In genomic region chr4:76108467-76109181, GRCh38 we compare ENCODE assay signal across 11 cellular contexts. TPM values are rescaled to one million over a fixed set of nuclear protein-coding genes. Genes with fewer than 3 reads are reported as not detected.
DNase-seq lines count a peak whose midpoint lies in the region; TF ChIP-seq lines count a peak whose summit lies in the region.
"Had no signal": no experiment of that assay in that cellular context is flagged by ENCODE, and none has a peak within 500 bp of the region (broad histone marks: within the 10 kb centered on the region; RNA-seq: fewer than 3 reads in every experiment).

No MANE protein-coding gene starts in this region.

- H3K4me1 Mint-ChIP-seq in CD14-positive monocyte: peaks cover 1% of the 10 kb centered on the region
- no peaks in the 10 kb centered on the region for H3K4me1 Mint-ChIP-seq in activated T-helper 1 cell treated with anti-CD3 and anti-CD28 coated beads, Interleukin-12 subunit alpha, Interleukin-12 subunit beta, Interleukin-2, Interleukin-4 antibody, amounts not matched to agents 30 ng/mL and 10 ng/mL and 1 ng/mL, durations not matched to agents 14 hours and 24 hours and 36 hours (ENCODE audit: low read depth)

- H3K36me3 ChIP-seq in HEK293 (ENCODE audit: control insufficient read depth in 2 of 2, insufficient read depth in 1 of 2, low read length in 2 of 2) (peaks cover 0 to 15% of the 10 kb centered on the region in 2 experiments; a peak in 2 of 3 replicates), Peyer's patch (peaks cover 0 to 10% (median 0%) of the 10 kb centered on the region in 3 donors)

- TF ChIP-seq CTCF in CD14-positive monocyte (IDR thresholded peaks at IDR 0.05) (peak; percentile 19), HEK293 (tag by site-specific recombination; IDR thresholded peaks at IDR 0.05) (no peak), RWPE1 (conservative IDR thresholded peaks at IDR 0.05; ENCODE audit: low read depth) (no peak), Peyer's patch (IDR thresholded peaks at IDR 0.05) (no peak)

- intact Hi-C loops in CD14-positive monocyte (cut with micrococcal nuclease): no loop called here
- intact Hi-C loops in activated T-helper 1 cell treated with anti-CD3 and anti-CD28 coated beads, Interleukin-12 subunit alpha, Interleukin-12 subunit beta, Interleukin-2, Interleukin-4 antibody, amounts not matched to agents 30 ng/mL and 10 ng/mL and 1 ng/mL, durations not matched to agents 14 hours and 24 hours and 36 hours (cut with micrococcal nuclease): no loop called here

- no peak overlapping the region for H3K27ac Mint-ChIP-seq in CD14-positive monocyte
- no peak overlapping the region for H3K27ac Mint-ChIP-seq in activated T-helper 1 cell treated with anti-CD3 and anti-CD28 coated beads, Interleukin-12 subunit alpha, Interleukin-12 subunit beta, Interleukin-2, Interleukin-4 antibody, amounts not matched to agents 30 ng/mL and 10 ng/mL and 1 ng/mL, durations not matched to agents 14 hours and 24 hours and 36 hours

- POLR2A ChIA-PET in HEK293 (lab: Yijun Ruan, JAX): no interaction called here
- POLR2A ChIA-PET in RWPE1 (lab: Yijun Ruan, JAX; ENCODE audit: low non-redundant PET): no interaction called here

- no peak for TF ChIP-seq POLR2A in Peyer's patch (IDR thresholded peaks at IDR 0.05)

- no peaks in the 10 kb centered on the region for H3K9me3 Mint-ChIP-seq in CD14-positive monocyte
- H3K9me3 Mint-ChIP-seq in activated T-helper 1 cell treated with anti-CD3 and anti-CD28 coated beads, Interleukin-12 subunit alpha, Interleukin-12 subunit beta, Interleukin-2, Interleukin-4 antibody, amounts not matched to agents 30 ng/mL and 10 ng/mL and 1 ng/mL, durations not matched to agents 14 hours and 24 hours and 36 hours: no peaks in the 10 kb centered on the region

- H3K9me3 ChIP-seq in HEK293 (ENCODE audit: control insufficient read depth, insufficient read depth, low read depth, low read length): no peaks in the 10 kb centered on the region
- no peaks in the 10 kb centered on the region for H3K9me3 ChIP-seq in Peyer's patch

- H3K27ac ChIP-seq in HEK293 (ENCODE audit: extremely low read depth, low read depth, low read length): no peak overlapping the region
- H3K27ac ChIP-seq in RWPE1: no peak overlapping the region
- H3K27ac ChIP-seq in Peyer's patch: no peak overlapping the region

- H3K36me3 Mint-ChIP-seq in CD14-positive monocyte: peaks cover 10 to 13% of the 10 kb centered on the region in 2 donors
- H3K36me3 Mint-ChIP-seq in activated T-helper 1 cell treated with anti-CD3 and anti-CD28 coated beads, Interleukin-12 subunit alpha, Interleukin-12 subunit beta, Interleukin-2, Interleukin-4 antibody, amounts not matched to agents 30 ng/mL and 10 ng/mL and 1 ng/mL, durations not matched to agents 14 hours and 24 hours and 36 hours (ENCODE audit: low read depth): peaks cover 7% of the 10 kb centered on the region

- CTCF ChIA-PET in HEK293 (lab: Yijun Ruan, JAX): interaction anchor here (0.5 to 1.3 kb wide), 5 partner anchors 14 to 269 kb away, joined by 3 to 6 read pairs (median 3); no protein-coding TSS in a partner anchor
- CTCF ChIA-PET in RWPE1 (lab: Yijun Ruan, JAX): interaction anchor here (0.7 to 1.2 kb wide), 2 partner anchors 22 to 71 kb away, joined by 3 read pairs; no protein-coding TSS in a partner anchor

- H3K4me1 ChIP-seq in HEK293 (ENCODE audit: control insufficient read depth, insufficient read depth, low read length) (no peaks in the 10 kb centered on the region), Peyer's patch (no peaks in the 10 kb centered on the region)

- DNase-seq in CD14-positive monocyte (ENCODE audit: low spot score) (no peak), RWPE1 (ENCODE audit: low spot score) (peak; percentile 16), germinal center (ENCODE audit: low spot score) (peak; percentile 10), activated gamma-delta T cell (lab: John Stamatoyannopoulos, UW) (no peak), Peyer's patch (no peak), DMS79 treated with DMSO at 0.1 percent for 48 hours (lab: John Stamatoyannopoulos, UW) (no peak)
- DNase-seq in activated T-helper 1 cell treated with anti-CD3 and anti-CD28 coated beads, Interleukin-12 subunit alpha, Interleukin-12 subunit beta, Interleukin-2, Interleukin-4 antibody, amounts not matched to agents 30 ng/mL and 10 ng/mL and 1 ng/mL, durations not matched to agents 14 hours and 24 hours and 36 hours (ENCODE audit: low spot score): no peak
- DNase-seq: activated naive CD4-positive, alpha-beta T cell treated with Interleukin-2 at 50 U/mL for 16 hours; NCI-H146 had no signal

- H3K27me3 Mint-ChIP-seq in CD14-positive monocyte (ENCODE audit: low read depth in 3 of 3): peaks cover 0 to 2% (median 0%) of the 10 kb centered on the region in 3 donors
- peaks cover 2% of the 10 kb centered on the region for H3K27me3 Mint-ChIP-seq in activated T-helper 1 cell treated with anti-CD3 and anti-CD28 coated beads, Interleukin-12 subunit alpha, Interleukin-12 subunit beta, Interleukin-2, Interleukin-4 antibody, amounts not matched to agents 30 ng/mL and 10 ng/mL and 1 ng/mL, durations not matched to agents 14 hours and 24 hours and 36 hours (ENCODE audit: insufficient read depth)

- no peaks in the 10 kb centered on the region for H3K27me3 ChIP-seq in Peyer's patch

- H3K4me3 Mint-ChIP-seq in CD14-positive monocyte: no peak overlapping the region
- no peak overlapping the region for H3K4me3 Mint-ChIP-seq in activated T-helper 1 cell treated with anti-CD3 and anti-CD28 coated beads, Interleukin-12 subunit alpha, Interleukin-12 subunit beta, Interleukin-2, Interleukin-4 antibody, amounts not matched to agents 30 ng/mL and 10 ng/mL and 1 ng/mL, durations not matched to agents 14 hours and 24 hours and 36 hours

- H3K4me3 ChIP-seq in HEK293 (ENCODE audit: low read depth, low read length): no peak overlapping the region
- H3K4me3 ChIP-seq in Peyer's patch: no peak overlapping the region

TF ChIP-seq in HEK293, 187 proteins besides CTCF, POLR2A, EP300 and RAD21:
- TF ChIP-seq EGR2 (tag by site-specific recombination; IDR thresholded peaks at IDR 0.05; ENCODE audit: low read depth) (no peak), PRDM10 (tag by site-specific recombination; IDR thresholded peaks at IDR 0.05) (peak; percentile 62; the same call in 1 of the 2 replicates), ZNF202 (tag by site-specific recombination; IDR thresholded peaks at IDR 0.05; ENCODE audit: borderline replicate concordance) (no peak), ZNF654 (tag by site-specific recombination; IDR thresholded peaks at IDR 0.05; ENCODE audit: low read depth) (no peak), ZNF600 (tag by site-specific recombination; IDR thresholded peaks at IDR 0.05) (no peak), ZEB2 (tag by site-specific recombination; IDR thresholded peaks at IDR 0.05) (no peak), SETDB1 (IDR thresholded peaks at IDR 0.05; ENCODE audit: insufficient read length, low read length) (no peak), OVOL3 (tag by site-specific recombination; IDR thresholded peaks at IDR 0.05) (no peak)

RNA-seq across cellular contexts. Expression of gene ART3, which starts 34.1 kb away (rescaled TPM):
- not detected for polyA plus RNA-seq in CD14-positive monocyte
- total RNA-seq in activated T-helper 1 cell treated with anti-CD3 and anti-CD28 coated beads, Interleukin-12 subunit alpha, Interleukin-12 subunit beta, Interleukin-2, Interleukin-4 antibody, amounts not matched to agents 30 ng/mL and 10 ng/mL and 1 ng/mL, durations not matched to agents 14 hours and 24 hours and 36 hours: 0.47 and 0.49 TPM in 2 replicates
- total RNA-seq in Peyer's patch: under 1 TPM in 1 of 4 donors, not detected in 3; 0.85 TPM
- total RNA-seq: lung microvascular endothelial cell had no signal

RNA-seq across cellular contexts. Expression of gene NUP54, which starts 39.6 kb away (rescaled TPM):
- 10 to 100 TPM; 16.2 to 25.0 TPM for polyA plus RNA-seq in CD14-positive monocyte
- 70.6 and 75.1 TPM in 2 replicates for total RNA-seq in activated T-helper 1 cell treated with anti-CD3 and anti-CD28 coated beads, Interleukin-12 subunit alpha, Interleukin-12 subunit beta, Interleukin-2, Interleukin-4 antibody, amounts not matched to agents 30 ng/mL and 10 ng/mL and 1 ng/mL, durations not matched to agents 14 hours and 24 hours and 36 hours
- 10 to 100 TPM; 15.6 to 32.2 (median 23.9) TPM for total RNA-seq in Peyer's patch

Comparison
In these comparisons a context has a peak if more than half of its experiments do, and no peak if none do; other contexts are left out.
1. DNase-seq: peak in RWPE1 (single experiment) and germinal center (single experiment); none in CD14-positive monocyte (single experiment), activated gamma-delta T cell (single experiment), activated T-helper 1 cell treated with anti-CD3 and anti-CD28 coated beads, Interleukin-12 subunit alpha, Interleukin-12 subunit beta, Interleukin-2, Interleukin-4 antibody, amounts not matched to agents 30 ng/mL and 10 ng/mL and 1 ng/mL, durations not matched to agents 14 hours and 24 hours and 36 hours (single experiment), Peyer's patch (0 of 3) and DMS79 treated with DMSO at 0.1 percent for 48 hours (single experiment).